In genomic region chr11:68012843-68013610, GRCh38 we compare ENCODE assay signal across 10 cellular contexts. TPM values are rescaled to one million over a fixed set of nuclear protein-coding genes. Genes with fewer than 3 reads are reported as not detected.
DNase-seq lines count a peak whose midpoint lies in the region; ATAC-seq, FAIRE-seq and TF ChIP-seq lines count a peak whose summit lies in the region.
"Had no signal": no experiment of that assay in that cellular context is flagged by ENCODE, and none has a peak within 500 bp of the region (broad histone marks: within the 10 kb centered on the region; RNA-seq: fewer than 3 reads in every experiment).

No MANE protein-coding gene starts in this region.

- in situ Hi-C loops in mammary epithelial cell (cut with MboI; ENCODE audit: low sequenced_read_pairs in 2 of 2): no loop called here

- no peak overlapping the region for H3K4me3 ChIP-seq in mammary epithelial cell (replicated peaks in 1 of 3; ENCODE audit: insufficient read depth in 1 of 3, low read depth in 2 of 3, low read length in 3 of 3)

- peak; percentile 100 for FAIRE-seq in HTR-8/SVneo (lab: Jason Lieb, UNC)

- 39% methylated on average over 14 of the region's 16 CpGs for WGBS in mammary epithelial cell (ENCODE audit: low coverage, missing lambda C conversion rate)

- no peaks in the 10 kb centered on the region for H3K36me3 ChIP-seq in mammary epithelial cell (ENCODE audit: insufficient read depth, low read length)

- H3K9me3 ChIP-seq in mammary epithelial cell (replicated peaks; ENCODE audit: insufficient read depth, low read length): no peaks in the 10 kb centered on the region

- no peak for ATAC-seq in HG03439 (IDR thresholded peaks at IDR 0.05; ENCODE audit: unreplicated experiment)
- no peak for ATAC-seq in esophagus mucosa
- ATAC-seq: WTC11 had no signal

- peak overlapping the region; percentile 52 for H3K9ac ChIP-seq in mammary epithelial cell (ENCODE audit: insufficient read depth, low read length)

- intact Hi-C loops in mammary epithelial cell (cut with micrococcal nuclease): loop anchor here (1.0 to 10.0 kb wide), 3 partner anchors 9 to 262 kb away; partner anchors contain the start of genes C11orf24, CHKA and UNC93B1

- peak overlapping the region; percentile 81 for H3K4me2 ChIP-seq in mammary epithelial cell (ENCODE audit: insufficient read depth, low read depth, low read length)

- peaks cover 13% of the 10 kb centered on the region for H3K79me2 ChIP-seq in mammary epithelial cell (ENCODE audit: insufficient read depth, low read length)

- no peaks in the 10 kb centered on the region for H4K20me1 ChIP-seq in mammary epithelial cell (ENCODE audit: insufficient read depth, low read length)

- H2AFZ ChIP-seq in mammary epithelial cell (ENCODE audit: low read depth, low read length): no peak overlapping the region

- H3K27ac ChIP-seq in mammary epithelial cell (ENCODE audit: insufficient read depth, low read depth, low read length): peak overlapping the region; percentile 90

- CTCF ChIA-PET in mammary epithelial cell (lab: Charles Lee; ENCODE audit: low non-redundant PET): interaction anchor here (0.7 kb wide), 1 partner anchor 17 kb away, joined by 6 read pairs; no protein-coding TSS in a partner anchor

- TSS peak; percentile 50 for BruUV-seq in mammary epithelial cell (replicated peaks; lab: Mats Ljungman, UMichigan)

- H3K27me3 ChIP-seq in mammary epithelial cell (ENCODE audit: insufficient read depth, low read length): no peaks in the 10 kb centered on the region

- dilution Hi-C loops in mammary epithelial cell (cut with HindIII; ENCODE audit: low sequenced_read_pairs): no loop called here

- no peak for TF ChIP-seq CTCF in mammary epithelial cell (conservative IDR thresholded peaks at IDR 0.05 in 1 of 2, IDR thresholded peaks at IDR 0.05 in 1 of 2; ENCODE audit: extremely low read depth in 1 of 2, insufficient read depth in 1 of 2, low read depth in 1 of 2, low read length in 2 of 2)

- H3K4me1 ChIP-seq in mammary epithelial cell (ENCODE audit: insufficient read depth, low read length): peaks cover 83% of the 10 kb centered on the region

- DNase-seq in A172 (ENCODE audit: low spot score): peak; percentile 97
- peak; percentile 97 for DNase-seq in HTR-8/SVneo (ENCODE audit: insufficient read length, low spot score)
- peak; percentile 91 for DNase-seq in mammary epithelial cell
- peak; percentile 44 for DNase-seq in medulla oblongata (ENCODE audit: extremely low spot score)
- no peak for DNase-seq in iPS-NIHi7 (ENCODE audit: extremely low spot score)
- DNase-seq in activated T-cell treated with anti-CD3 and anti-CD28 coated beads, Interleukin-2, amount 50 U/mL, for 48 hours: no peak
- DNase-seq: CD4-positive, alpha-beta T cell had no signal

RNA-seq across cellular contexts. Expression of gene ALDH3B1, which starts 2.9 kb away (rescaled TPM):
- total RNA-seq in A172 (2014; rRNA removed; shearing (Covaris generic)): 54.0 and 64.8 TPM in 2 replicates
- total RNA-seq in mammary epithelial cell (10 to 100 TPM; 10.6 to 20.8 TPM), esophagus mucosa (2.5 TPM)
- polyA plus RNA-seq in mammary epithelial cell: 8.7 TPM
- polyA minus RNA-seq in mammary epithelial cell: 2.8 TPM

RNA-seq across cellular contexts. Expression of gene UNC93B1, which starts 9.1 kb away (rescaled TPM):
- total RNA-seq in A172 (2014; rRNA removed; shearing (Covaris generic)): 22.1 and 34.3 TPM in 2 replicates
- 10 to 100 TPM; 20.7 to 22.0 TPM for total RNA-seq in mammary epithelial cell
- polyA plus RNA-seq in mammary epithelial cell: 24.5 TPM
- polyA minus RNA-seq in mammary epithelial cell: 30.1 TPM
- total RNA-seq in esophagus mucosa: 15.7 TPM

RNA-seq across cellular contexts. Expression of gene NDUFS8, which starts 17.5 kb away (rescaled TPM):
- 255 and 310 TPM in 2 replicates for total RNA-seq in A172 (2014; rRNA removed; shearing (Covaris generic))
- 100 to 1,000 TPM in 1 of 2 donors, 10 to 100 TPM in 1; 74.7 to 144 TPM for total RNA-seq in mammary epithelial cell
- 106 TPM for polyA plus RNA-seq in mammary epithelial cell
- polyA minus RNA-seq in mammary epithelial cell: 171 TPM
- total RNA-seq in esophagus mucosa: 128 TPM

RNA-seq across cellular contexts. Expression of gene TCIRG1, which starts 25.8 kb away (rescaled TPM):
- total RNA-seq in A172 (2014; rRNA removed; shearing (Covaris generic)): 149 and 167 TPM in 2 replicates
- total RNA-seq in mammary epithelial cell (10 to 100 TPM in 1 of 2 donors, 1 to 10 TPM in 1; 5.0 to 38.9 TPM), esophagus mucosa (36.2 TPM)
- 28.6 TPM for polyA plus RNA-seq in mammary epithelial cell
- 23.8 TPM for polyA minus RNA-seq in mammary epithelial cell

Comparison
In these comparisons a context has a peak if more than half of its experiments do, and no peak if none do; other contexts are left out.
1. DNase-seq: peak in A172 (single experiment), HTR-8/SVneo (single experiment), mammary epithelial cell (single experiment) and medulla oblongata (single experiment); none in iPS-NIHi7 (single experiment) and activated T-cell treated with anti-CD3 and anti-CD28 coated beads, Interleukin-2, amount 50 U/mL, for 48 hours (0 of 2).